Comparison of ENCODE assay signal across 1 cellular context in the genomic region with DNA sequence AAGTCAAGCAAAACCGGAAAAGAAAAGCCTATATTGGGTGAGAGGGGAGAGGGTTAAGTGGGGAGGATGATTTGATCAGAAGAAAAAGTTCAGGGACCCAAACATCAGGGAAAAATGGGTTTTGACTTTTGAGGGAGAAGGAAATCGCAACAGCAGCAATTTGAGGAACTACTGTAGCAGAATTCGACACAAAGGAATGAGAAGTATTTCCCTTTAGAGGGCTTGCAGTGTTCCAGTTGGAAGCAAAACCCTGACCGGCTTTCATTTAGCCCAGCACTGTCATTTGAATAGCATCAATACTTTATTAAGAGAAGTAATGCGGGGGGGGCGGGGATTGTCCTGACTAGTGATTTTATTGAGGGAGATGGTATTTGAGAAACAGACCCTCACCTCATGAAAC.
TF ChIP-seq lines count a peak whose summit lies in the region.

No MANE protein-coding gene starts in this region.

TF ChIP-seq in K562, 482 proteins besides CTCF, POLR2A, EP300 and RAD21:
- TF ChIP-seq MEIS2 (IDR thresholded peaks at IDR 0.05; ENCODE audit: partially characterized antibody) = no peak
- peak; percentile 17; the same call in 1 of the 2 replicates for TF ChIP-seq ZNF316 (IDR thresholded peaks at IDR 0.05)
- TF ChIP-seq SOX6 (IDR thresholded peaks at IDR 0.05) = no peak
- no peak for TF ChIP-seq TSC22D4 (tag; IDR thresholded peaks at IDR 0.05)
- TF ChIP-seq SUPT5H (IDR thresholded peaks at IDR 0.05) = no peak
